ENCODE assay signal across 14 cellular contexts in the genomic region with DNA sequence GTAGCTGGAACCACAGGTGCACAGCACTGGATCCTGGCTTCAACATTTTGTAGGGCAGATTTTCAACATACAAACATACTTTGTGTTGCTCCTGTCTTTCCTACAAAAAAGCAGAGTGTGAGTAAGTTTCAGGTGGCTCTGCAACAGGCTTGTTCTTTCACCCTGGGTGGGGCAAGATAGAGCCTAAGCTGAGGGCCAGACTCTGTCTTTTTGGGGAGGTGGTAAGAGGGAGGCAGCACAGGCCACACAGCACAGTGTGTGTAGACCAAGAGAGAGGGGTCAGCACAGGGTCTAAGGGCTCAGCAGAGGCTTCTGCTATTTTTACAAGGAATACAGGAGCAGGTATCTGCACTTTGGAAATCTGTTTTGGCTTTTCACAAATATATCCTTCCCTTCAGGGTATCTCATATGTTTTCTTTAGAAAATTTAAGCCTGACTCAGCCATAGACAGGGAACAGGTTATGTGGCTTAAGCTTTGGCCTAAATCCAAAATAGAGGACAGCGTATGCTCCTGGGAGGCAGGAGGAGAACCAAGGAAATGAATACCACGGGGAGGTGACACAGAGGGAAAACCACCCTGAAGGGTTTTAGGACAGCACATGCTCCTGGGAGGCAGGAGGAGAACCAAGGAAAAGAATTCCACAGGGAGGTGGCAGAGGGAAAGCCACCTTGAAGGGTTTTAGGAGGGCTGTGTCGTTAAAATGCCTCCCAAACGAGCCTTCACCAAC. TPM values are rescaled to one million over a fixed set of nuclear protein-coding genes. Genes with fewer than 3 reads are reported as not detected.
A peak's percentile ranks its signal among the peaks of the same experiment; 100 is the strongest.
DNase-seq lines count a peak whose midpoint lies in the region; ATAC-seq and TF ChIP-seq lines count a peak whose summit lies in the region.
"Had no signal": no experiment of that assay in that cellular context is flagged by ENCODE, and none has a peak within 500 bp of the region (broad histone marks: within the 10 kb centered on the region; RNA-seq: fewer than 3 reads in every experiment).

No MANE protein-coding gene starts in this region.

- H2BK15ac ChIP-seq in mesendoderm (replicated peaks; ENCODE audit: low read depth) = no peak overlapping the region

- peaks cover 20% of the 10 kb centered on the region for H3K4me1 ChIP-seq in RWPE2 (ENCODE audit: insufficient read depth, poor library complexity, severe bottlenecking)
- H3K4me1 ChIP-seq in skeletal muscle tissue (ENCODE audit: control insufficient read depth in 3 of 3, insufficient read depth in 3 of 3, low read length in 3 of 3) = peaks cover 11 to 16% (median 13%) of the 10 kb centered on the region in 3 donors
- no peaks in the 10 kb centered on the region for H3K4me1 ChIP-seq in mesendoderm (ENCODE audit: control insufficient read depth, low read depth, low read length)

- H2BK5ac ChIP-seq in mesendoderm (ENCODE audit: low read length) = no peak overlapping the region

- H3K18ac ChIP-seq in mesendoderm (ENCODE audit: low read length) = no peak overlapping the region

- no peak overlapping the region for H3K4ac ChIP-seq in mesendoderm (ENCODE audit: low read depth, low read length)

- H3K4me2 ChIP-seq in mesendoderm (ENCODE audit: low read length) = no peak overlapping the region

- TF ChIP-seq CTCF in RWPE2 (IDR thresholded peaks at IDR 0.05; ENCODE audit: poor library complexity, severe bottlenecking) (no peak), fibroblast of mammary gland (conservative IDR thresholded peaks at IDR 0.05; ENCODE audit: control insufficient read depth, insufficient read depth, low read depth, low read length) (no peak)

- H2BK120ac ChIP-seq in mesendoderm (ENCODE audit: low read depth, low read length) = no peak overlapping the region

- DNase-seq in NCI-H2196 (lab: John Stamatoyannopoulos, UW; ENCODE audit: unreplicated experiment) (peak; percentile 4), NCI-H2196 treated with DMSO at 0.1 percent for 48 hours (lab: John Stamatoyannopoulos, UW; ENCODE audit: unreplicated experiment) (no peak), RWPE2 (ENCODE audit: low spot score) (no peak), fibroblast of mammary gland (ENCODE audit: low read depth) (peak; percentile 16), mesendoderm (no peak), mucosa of gallbladder (ENCODE audit: low spot score) (no peak)
- DNase-seq: activated CD4-positive, alpha-beta T cell treated with anti-CD3 and anti-CD28 coated beads for 36 hours; CD4-positive, alpha-beta T cell; GF-D8; heart right ventricle; stimulated activated CD4-positive, alpha-beta T cell treated with anti-CD3 and anti-CD28 coated beads, Interleukin-2, amount 100 ng/mL, for 24 hours; transverse colon had no signal

- H3K27ac ChIP-seq in RWPE2 (ENCODE audit: poor library complexity, severe bottlenecking) (peak overlapping the region; percentile 57), skeletal muscle tissue (ENCODE audit: low read depth, low read length) (peak overlapping the region; percentile 36), mesendoderm (ENCODE audit: low read depth, low read length) (no peak overlapping the region)
- H3K27ac ChIP-seq: transverse colon had no signal

- no peak overlapping the region for H3K56ac ChIP-seq in mesendoderm (ENCODE audit: low read length)

- no peak overlapping the region for H2AK5ac ChIP-seq in mesendoderm (ENCODE audit: low read length)

- no peak overlapping the region for H4K5ac ChIP-seq in mesendoderm (ENCODE audit: low read length)

- H3K9me3 ChIP-seq in RWPE2 (ENCODE audit: severe bottlenecking) = no peaks in the 10 kb centered on the region
- no peaks in the 10 kb centered on the region for H3K9me3 ChIP-seq in skeletal muscle tissue (ENCODE audit: control insufficient read depth in 3 of 3, low read length in 3 of 3)
- H3K9me3 ChIP-seq: heart right ventricle, transverse colon had no signal

- WGBS in mesendoderm (ENCODE audit: extremely low coverage, insufficient coverage, low lambda C conversion rate) = no CpG with 5 or more reads among the region's 4 CpGs

- no peaks in the 10 kb centered on the region for H3K27me3 ChIP-seq in RWPE2 (ENCODE audit: insufficient read depth, poor library complexity, severe bottlenecking)
- no peaks in the 10 kb centered on the region for H3K27me3 ChIP-seq in skeletal muscle tissue (ENCODE audit: control insufficient read depth in 3 of 3, insufficient read depth in 3 of 3, low read length in 3 of 3)
- no peaks in the 10 kb centered on the region for H3K27me3 ChIP-seq in mesendoderm (ENCODE audit: insufficient read depth, low read length, poor library complexity)
- H3K27me3 ChIP-seq: heart right ventricle, transverse colon had no signal

- H3K4me3 ChIP-seq in RWPE2 (ENCODE audit: severe bottlenecking) (no peak overlapping the region), fibroblast of mammary gland (ENCODE audit: control insufficient read depth, low read depth, low read length) (no peak overlapping the region), skeletal muscle tissue (ENCODE audit: low read length in 3 of 3) (no peak overlapping the region), mesendoderm (ENCODE audit: low read length) (no peak overlapping the region)
- H3K4me3 ChIP-seq: heart right ventricle, transverse colon had no signal

- H3K23ac ChIP-seq in mesendoderm (ENCODE audit: low read length) = no peak overlapping the region

- peaks cover 8% of the 10 kb centered on the region for H3K79me1 ChIP-seq in mesendoderm (ENCODE audit: low read length)

- no peaks in the 10 kb centered on the region for H3K79me2 ChIP-seq in mesendoderm (ENCODE audit: control insufficient read depth, insufficient read depth, low read length)

- H3K9ac ChIP-seq in skeletal muscle tissue (ENCODE audit: low read depth in 1 of 3, low read length in 3 of 3) = no peak overlapping the region
- no peak overlapping the region for H3K9ac ChIP-seq in mesendoderm (ENCODE audit: low read length)

- H3K36me3 ChIP-seq in RWPE2 (ENCODE audit: low read depth) = peaks cover 55% of the 10 kb centered on the region
- H3K36me3 ChIP-seq in skeletal muscle tissue (ENCODE audit: control insufficient read depth in 3 of 3, insufficient read depth in 3 of 3, low read length in 3 of 3) = peaks cover 31 to 39% (median 36%) of the 10 kb centered on the region in 3 donors
- H3K36me3 ChIP-seq in mesendoderm (ENCODE audit: control insufficient read depth, insufficient read depth, low read length) = peaks cover 18% of the 10 kb centered on the region

- no peak overlapping the region for H4K8ac ChIP-seq in mesendoderm (ENCODE audit: low read depth, low read length)

- ATAC-seq in RWPE2 (ENCODE audit: low read depth) (peak; percentile 88), HG03108 (IDR thresholded peaks at IDR 0.05; ENCODE audit: unreplicated experiment) (no peak)
- ATAC-seq: activated CD4-positive, alpha-beta T cell treated with anti-CD3 and anti-CD28 coated beads for 36 hours; heart right ventricle had no signal

RNA-seq across cellular contexts. Expression of gene EMC8, which starts 21.6 kb away (rescaled TPM):
- total RNA-seq in skeletal muscle tissue (8.9 TPM), mucosa of gallbladder (21.4 TPM)
- polyA plus RNA-seq in mesendoderm (2013, experiment 1 of 2) = 40.5 TPM
- 39.9 TPM for polyA plus RNA-seq in mesendoderm (2013, experiment 2 of 2)

RNA-seq across cellular contexts. Expression of gene COX4I1, which starts 21.7 kb away (rescaled TPM):
- total RNA-seq in skeletal muscle tissue (332 TPM), mucosa of gallbladder (571 TPM)
- polyA plus RNA-seq in mesendoderm (2013, experiment 1 of 2) = 818 TPM
- 789 TPM for polyA plus RNA-seq in mesendoderm (2013, experiment 2 of 2)

RNA-seq across cellular contexts. Expression of gene C16orf74, which starts 26.9 kb away (rescaled TPM):
- total RNA-seq in skeletal muscle tissue = 1.0 TPM
- 7.3 TPM for polyA plus RNA-seq in mesendoderm (2013, experiment 1 of 2)
- 7.5 TPM for polyA plus RNA-seq in mesendoderm (2013, experiment 2 of 2)
- total RNA-seq in mucosa of gallbladder = 0.83 TPM

Comparison
In these comparisons a context has a peak if more than half of its experiments do, and no peak if none do; other contexts are left out.
1. DNase-seq: peak in NCI-H2196 (single experiment) and fibroblast of mammary gland (single experiment); none in NCI-H2196 treated with DMSO at 0.1 percent for 48 hours (single experiment), RWPE2 (single experiment), mesendoderm (single experiment) and mucosa of gallbladder (single experiment).